Comparison of ENCODE assay signal across 22 cellular contexts in genomic region chr10:51203359-51203758, GRCh38.
"Had no signal": no experiment of that assay in that cellular context is flagged by ENCODE, and none has a peak within 500 bp of the region (broad histone marks: within the 10 kb centered on the region; RNA-seq: fewer than 3 reads in every experiment).

No MANE protein-coding gene starts in this region.

- H3K27me3 Mint-ChIP-seq: activated B cell treated with CpG ODN at 0.5 μM for 24 hours; activated CD4-positive, alpha-beta T cell treated with anti-CD3 and anti-CD28 coated beads, Interleukin-2, amount 10 ng/mL, durations not matched to agents 24 days and 14 days; activated CD8-positive, alpha-beta memory T cell treated with anti-CD3 and anti-CD28 coated beads, Interleukin-2, amount 10 ng/mL, durations not matched to agents 7 days and 5 days; activated naive CD4-positive, alpha-beta T cell treated with anti-CD3 and anti-CD28 coated beads, Interleukin-2, amount 10 ng/mL, durations not matched to agents 7 days and 5 days; activated naive CD8-positive, alpha-beta T cell treated with anti-CD3 and anti-CD28 coated beads for 36 hours had no signal

- H3K4me1 Mint-ChIP-seq: activated B cell treated with CpG ODN at 0.5 μM for 24 hours; activated CD4-positive, alpha-beta T cell treated with anti-CD3 and anti-CD28 coated beads, Interleukin-2, amount 10 ng/mL, durations not matched to agents 24 days and 14 days; activated CD8-positive, alpha-beta memory T cell treated with anti-CD3 and anti-CD28 coated beads, Interleukin-2, amount 10 ng/mL, durations not matched to agents 7 days and 5 days; activated naive CD4-positive, alpha-beta T cell treated with anti-CD3 and anti-CD28 coated beads, Interleukin-2, amount 10 ng/mL, durations not matched to agents 7 days and 5 days; activated naive CD8-positive, alpha-beta T cell treated with anti-CD3 and anti-CD28 coated beads for 36 hours; activated T-helper 17 cell treated with anti-CD3 and anti-CD28 coated beads, Interleukin-2, amount 50 U/mL, for 72 hours; T-helper 17 cell had no signal

- H3K4me3 ChIP-seq: MG63 had no signal

- H3K36me3 Mint-ChIP-seq: activated CD8-positive, alpha-beta memory T cell treated with anti-CD3 and anti-CD28 coated beads, Interleukin-2, amount 10 ng/mL, durations not matched to agents 7 days and 5 days; activated naive CD4-positive, alpha-beta T cell treated with anti-CD3 and anti-CD28 coated beads, Interleukin-2, amount 10 ng/mL, durations not matched to agents 7 days and 5 days; activated naive CD8-positive, alpha-beta T cell treated with anti-CD3 and anti-CD28 coated beads for 36 hours had no signal

- H3K27me3 ChIP-seq: MG63 had no signal

- H3K36me3 ChIP-seq: MG63 had no signal

- H3K9me3 ChIP-seq: MG63 had no signal

- FAIRE-seq: RCC 7860 had no signal

- H3K4me3 Mint-ChIP-seq: activated B cell treated with CpG ODN at 0.5 μM for 24 hours; activated CD4-positive, alpha-beta T cell treated with anti-CD3 and anti-CD28 coated beads, Interleukin-2, amount 10 ng/mL, durations not matched to agents 24 days and 14 days; activated CD8-positive, alpha-beta memory T cell treated with anti-CD3 and anti-CD28 coated beads, Interleukin-2, amount 10 ng/mL, durations not matched to agents 7 days and 5 days; activated naive CD4-positive, alpha-beta T cell treated with anti-CD3 and anti-CD28 coated beads, Interleukin-2, amount 10 ng/mL, durations not matched to agents 7 days and 5 days; activated naive CD8-positive, alpha-beta T cell treated with anti-CD3 and anti-CD28 coated beads for 36 hours; activated T-helper 17 cell treated with anti-CD3 and anti-CD28 coated beads, Interleukin-2, amount 50 U/mL, for 72 hours; T-helper 17 cell had no signal

- DNase-seq: activated B cell treated with CpG ODN at 0.5 μM for 24 hours; activated CD4-positive, alpha-beta T cell treated with anti-CD3 and anti-CD28 coated beads for 1 hour; activated CD4-positive, alpha-beta T cell treated with anti-CD3 and anti-CD28 coated beads, Interleukin-2, amount 10 ng/mL, durations not matched to agents 24 days and 14 days; activated CD4-positive, alpha-beta T cell treated with anti-CD3 and anti-CD28 coated beads, Interleukin-2, amount 50 U/mL, for 48 hours; activated CD8-positive, alpha-beta memory T cell treated with anti-CD3 and anti-CD28 coated beads, Interleukin-2, amount 10 ng/mL, durations not matched to agents 7 days and 5 days; activated gamma-delta T cell treated with Interleukin-2 at 50 U/mL for 16 hours; activated naive CD4-positive, alpha-beta T cell treated with anti-CD3 and anti-CD28 coated beads, Interleukin-2, amount 10 ng/mL, durations not matched to agents 7 days and 5 days; activated naive CD8-positive, alpha-beta T cell treated with anti-CD3 and anti-CD28 coated beads for 36 hours; activated T-cell treated with anti-CD3 and anti-CD28 coated beads, Interleukin-2, amount 50 U/mL, for 48 hours; MG63; MV-4-11; NCI-H1092 treated with DMSO at 0.1 percent for 48 hours; NCI-H1417 treated with DMSO at 0.1 percent for 48 hours; NCI-H1694 treated with DMSO at 0.1 percent for 48 hours; NCI-H2029 treated with DMSO at 0.1 percent for 48 hours; NCI-H510A treated with DMSO at 0.1 percent for 48 hours; PC-3; SIG-M5; T-helper 17 cell; T-helper 9 cell had no signal

- H3K9me3 Mint-ChIP-seq: activated B cell treated with CpG ODN at 0.5 μM for 24 hours; activated CD4-positive, alpha-beta T cell treated with anti-CD3 and anti-CD28 coated beads, Interleukin-2, amount 10 ng/mL, durations not matched to agents 24 days and 14 days; activated naive CD4-positive, alpha-beta T cell treated with anti-CD3 and anti-CD28 coated beads, Interleukin-2, amount 10 ng/mL, durations not matched to agents 7 days and 5 days; activated naive CD8-positive, alpha-beta T cell treated with anti-CD3 and anti-CD28 coated beads for 36 hours; activated T-helper 17 cell treated with anti-CD3 and anti-CD28 coated beads, Interleukin-2, amount 50 U/mL, for 72 hours had no signal

- H3K27ac Mint-ChIP-seq: activated B cell treated with CpG ODN at 0.5 μM for 24 hours; activated CD4-positive, alpha-beta T cell treated with anti-CD3 and anti-CD28 coated beads, Interleukin-2, amount 10 ng/mL, durations not matched to agents 24 days and 14 days; activated CD8-positive, alpha-beta memory T cell treated with anti-CD3 and anti-CD28 coated beads, Interleukin-2, amount 10 ng/mL, durations not matched to agents 7 days and 5 days; activated naive CD4-positive, alpha-beta T cell treated with anti-CD3 and anti-CD28 coated beads, Interleukin-2, amount 10 ng/mL, durations not matched to agents 7 days and 5 days; activated naive CD8-positive, alpha-beta T cell treated with anti-CD3 and anti-CD28 coated beads for 36 hours; activated T-helper 17 cell treated with anti-CD3 and anti-CD28 coated beads, Interleukin-2, amount 50 U/mL, for 72 hours; T-helper 17 cell had no signal

- ATAC-seq: activated CD8-positive, alpha-beta memory T cell treated with anti-CD3 and anti-CD28 coated beads, Interleukin-2, amount 10 ng/mL, durations not matched to agents 7 days and 5 days; activated T-helper 17 cell treated with anti-CD3 and anti-CD28 coated beads, Interleukin-2, amount 50 U/mL, for 72 hours; PC-3; T-helper 17 cell had no signal
